ENCODE assay signal across 2 cellular contexts in genomic region chr22:37279469-37279868, GRCh38.
TF ChIP-seq lines count a peak whose summit lies in the region.

No MANE protein-coding gene starts in this region.

TF ChIP-seq in K562, 482 proteins besides CTCF, POLR2A, EP300 and RAD21:
- no peak for TF ChIP-seq KLF16 (IDR thresholded peaks at IDR 0.05)
- no peak for TF ChIP-seq RUNX1 (IDR thresholded peaks at IDR 0.05; ENCODE audit: low read depth)
- TF ChIP-seq, protein P1, sequence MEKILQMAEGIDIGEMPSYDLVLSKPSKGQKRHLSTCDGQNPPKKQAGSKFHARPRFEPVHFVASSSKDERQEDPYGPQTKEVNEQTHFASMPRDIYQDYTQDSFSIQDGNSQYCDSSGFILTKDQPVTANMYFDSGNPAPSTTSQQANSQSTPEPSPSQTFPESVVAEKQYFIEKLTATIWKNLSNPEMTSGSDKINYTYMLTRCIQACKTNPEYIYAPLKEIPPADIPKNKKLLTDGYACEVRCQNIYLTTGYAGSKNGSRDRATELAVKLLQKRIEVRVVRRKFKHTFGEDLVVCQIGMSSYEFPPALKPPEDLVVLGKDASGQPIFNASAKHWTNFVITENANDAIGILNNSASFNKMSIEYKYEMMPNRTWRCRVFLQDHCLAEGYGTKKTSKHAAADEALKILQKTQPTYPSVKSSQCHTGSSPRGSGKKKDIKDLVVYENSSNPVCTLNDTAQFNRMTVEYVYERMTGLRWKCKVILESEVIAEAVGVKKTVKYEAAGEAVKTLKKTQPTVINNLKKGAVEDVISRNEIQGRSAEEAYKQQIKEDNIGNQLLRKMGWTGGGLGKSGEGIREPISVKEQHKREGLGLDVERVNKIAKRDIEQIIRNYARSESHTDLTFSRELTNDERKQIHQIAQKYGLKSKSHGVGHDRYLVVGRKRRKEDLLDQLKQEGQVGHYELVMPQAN (IDR thresholded peaks at IDR 0.05; ENCODE audit: borderline replicate concordance) = no peak
- TF ChIP-seq MEIS2 (IDR thresholded peaks at IDR 0.05; ENCODE audit: partially characterized antibody) = peak; percentile 7
TF ChIP-seq in K562: peak in this region for 1.

TF ChIP-seq in HepG2, 621 proteins besides CTCF, POLR2A, EP300 and RAD21:
- no peak for TF ChIP-seq GRHL1 (CRISPR knock-in tag; conservative IDR thresholded peaks at IDR 0.05)
- TF ChIP-seq POLR2AphosphoS2 (IDR thresholded peaks at IDR 0.05; ENCODE audit: low read depth, low read length) = no peak
- TF ChIP-seq TAF15 (IDR thresholded peaks at IDR 0.05; ENCODE audit: low read depth, low read length, poor library complexity, severe bottlenecking) = no peak
- TF ChIP-seq ZC3H13 (CRISPR knock-in tag; IDR thresholded peaks at IDR 0.05) = no peak
- no peak for TF ChIP-seq ZBTB49 (CRISPR knock-in tag; IDR thresholded peaks at IDR 0.05; ENCODE audit: borderline replicate concordance)
- TF ChIP-seq ZNF432 (CRISPR knock-in tag; IDR thresholded peaks at IDR 0.05; ENCODE audit: borderline replicate concordance) = no peak
- no peak for TF ChIP-seq ZNF343 (CRISPR knock-in tag; IDR thresholded peaks at IDR 0.05)
- TF ChIP-seq MXD3 (CRISPR knock-in tag; IDR thresholded peaks at IDR 0.05) = no peak
- TF ChIP-seq ZNF333 (CRISPR knock-in tag; IDR thresholded peaks at IDR 0.05; ENCODE audit: borderline replicate concordance) = no peak
- TF ChIP-seq EEA1 (CRISPR knock-in tag; IDR thresholded peaks at IDR 0.05; ENCODE audit: borderline replicate concordance) = no peak
- TF ChIP-seq ZHX2 (IDR thresholded peaks at IDR 0.05; ENCODE audit: low read depth) = no peak
- TF ChIP-seq ZHX2 (CRISPR knock-in tag; IDR thresholded peaks at IDR 0.05; ENCODE audit: borderline replicate concordance) = no peak
- no peak for TF ChIP-seq MAFK (conservative IDR thresholded peaks at IDR 0.05 in 1 of 2, IDR thresholded peaks at IDR 0.05 in 1 of 2; ENCODE audit: low read length in 2 of 2)
- no peak for TF ChIP-seq FOXK2 (IDR thresholded peaks at IDR 0.05)
